Comparison of ENCODE assay signal across 32 cellular contexts in genomic region chr10:24847476-24847875, GRCh38.
"Had no signal": no experiment of that assay in that cellular context is flagged by ENCODE, and none has a peak within 500 bp of the region (broad histone marks: within the 10 kb centered on the region; RNA-seq: fewer than 3 reads in every experiment).

No MANE protein-coding gene starts in this region.

- H3K4me1 ChIP-seq: adrenal gland, prostate gland, vagina had no signal

- H3K27ac Mint-ChIP-seq: activated B cell treated with CpG ODN at 0.5 μM for 24 hours; activated CD8-positive, alpha-beta memory T cell treated with anti-CD3 and anti-CD28 coated beads, Interleukin-2, amount 10 ng/mL, durations not matched to agents 7 days and 5 days; activated CD8-positive, alpha-beta T cell treated with anti-CD3 and anti-CD28 coated beads for 36 hours; activated naive CD8-positive, alpha-beta T cell; activated T-cell treated with anti-CD3 and anti-CD28 coated beads, Interleukin-2, amount 50 U/mL, for 72 hours; endodermal cell; stimulated activated naive CD8-positive, alpha-beta T cell treated with anti-CD3 and anti-CD28 coated beads, Interleukin-15, Interleukin-2, amounts not matched to agents 100 ng/mL and 50 ng/mL, for 24 hours; T-cell; T-helper 2 cell treated with Interferon-gamma antibody and Interleukin-4, amounts not matched to agents 5 μg/mL and 100 μg/mL, for 36 hours had no signal

- H3K36me3 ChIP-seq: adrenal gland, left ventricle myocardium inferior, pancreas, prostate gland, thoracic aorta, vagina had no signal

- H3K27ac ChIP-seq: adrenal gland, hepatocyte, pancreas, prostate gland, skin epidermis, thoracic aorta, vagina had no signal

- DNase-seq: activated B cell treated with CpG ODN at 0.5 μM for 24 hours; activated CD4-positive, alpha-beta T cell treated with anti-CD3 and anti-CD28 coated beads, Interleukin-2, amount 50 U/mL, for 1 hour; activated CD8-positive, alpha-beta memory T cell treated with anti-CD3 and anti-CD28 coated beads, Interleukin-2, amount 10 ng/mL, durations not matched to agents 7 days and 5 days; activated CD8-positive, alpha-beta T cell treated with anti-CD3 and anti-CD28 coated beads for 36 hours; activated naive CD4-positive, alpha-beta T cell treated with Interleukin-2 at 50 U/mL for 16 hours; activated T-cell treated with anti-CD3 and anti-CD28 coated beads, Interleukin-2, amount 50 U/mL, for 72 hours; adrenal gland; aorta; caudate nucleus; cortex of kidney; endodermal cell; islet precursor cell; left ventricle myocardium inferior; mucosa of descending colon; pancreas; stimulated activated CD4-positive, alpha-beta T cell treated with anti-CD3 and anti-CD28 coated beads, Interleukin-12 subunit alpha, Interleukin-12 subunit beta, amount 100 ng/mL, for 4 hours; stimulated activated CD4-positive, alpha-beta T cell treated with anti-CD3 and anti-CD28 coated beads, Interleukin-4, amount 100 ng/mL, for 1 hour; T-cell had no signal

- H3K4me3 ChIP-seq: adrenal gland, hepatocyte, lung, mucosa of descending colon, pancreas, prostate gland, skin epidermis, thoracic aorta, vagina had no signal

- H3K9me3 ChIP-seq: adrenal gland, left ventricle myocardium inferior, mucosa of descending colon, pancreas, prostate gland, thoracic aorta, vagina had no signal

- H2AFZ ChIP-seq: hepatocyte had no signal

- H3K27me3 ChIP-seq: adrenal gland, hepatocyte, pancreas, vagina had no signal

- FAIRE-seq: frontal cortex, pancreas had no signal

- ATAC-seq: activated CD8-positive, alpha-beta memory T cell treated with anti-CD3 and anti-CD28 coated beads, Interleukin-2, amount 10 ng/mL, durations not matched to agents 7 days and 5 days; activated CD8-positive, alpha-beta T cell treated with anti-CD3 and anti-CD28 coated beads for 36 hours; activated T-cell treated with anti-CD3 and anti-CD28 coated beads, Interleukin-2, amount 50 U/mL, for 72 hours; esophagus mucosa; mucosa of descending colon; sciatic nerve; T-cell had no signal

- H3K36me3 Mint-ChIP-seq: T-cell had no signal

- H3K79me2 ChIP-seq: hepatocyte had no signal

- H3K9me3 Mint-ChIP-seq: activated B cell treated with CpG ODN at 0.5 μM for 24 hours; activated CD8-positive, alpha-beta T cell treated with anti-CD3 and anti-CD28 coated beads for 36 hours; endodermal cell; nephron; stimulated activated naive CD8-positive, alpha-beta T cell treated with anti-CD3 and anti-CD28 coated beads, Interleukin-15, Interleukin-2, amounts not matched to agents 100 ng/mL and 50 ng/mL, for 24 hours; T-cell; T-helper 2 cell treated with Interferon-gamma antibody and Interleukin-4, amounts not matched to agents 5 μg/mL and 100 μg/mL, for 36 hours had no signal

- H3K27me3 Mint-ChIP-seq: activated CD8-positive, alpha-beta memory T cell treated with anti-CD3 and anti-CD28 coated beads, Interleukin-2, amount 10 ng/mL, durations not matched to agents 7 days and 5 days; activated CD8-positive, alpha-beta T cell treated with anti-CD3 and anti-CD28 coated beads for 36 hours; activated naive CD8-positive, alpha-beta T cell; stimulated activated naive CD8-positive, alpha-beta T cell treated with anti-CD3 and anti-CD28 coated beads, Interleukin-15, Interleukin-2, amounts not matched to agents 100 ng/mL and 50 ng/mL, for 24 hours; type B pancreatic cell had no signal

- H3K4me3 Mint-ChIP-seq: activated B cell treated with CpG ODN at 0.5 μM for 24 hours; activated CD8-positive, alpha-beta memory T cell treated with anti-CD3 and anti-CD28 coated beads, Interleukin-2, amount 10 ng/mL, durations not matched to agents 7 days and 5 days; activated CD8-positive, alpha-beta T cell treated with anti-CD3 and anti-CD28 coated beads for 36 hours; activated naive CD8-positive, alpha-beta T cell; activated T-cell treated with anti-CD3 and anti-CD28 coated beads, Interleukin-2, amount 50 U/mL, for 72 hours; endodermal cell; stimulated activated naive CD8-positive, alpha-beta T cell treated with anti-CD3 and anti-CD28 coated beads, Interleukin-15, Interleukin-2, amounts not matched to agents 100 ng/mL and 50 ng/mL, for 24 hours; T-cell; T-helper 2 cell treated with Interferon-gamma antibody and Interleukin-4, amounts not matched to agents 5 μg/mL and 100 μg/mL, for 36 hours; type B pancreatic cell had no signal
